In genomic region chr5:56325039-56325438, GRCh38 we compare ENCODE assay signal across 23 cellular contexts.
"Had no signal": no experiment of that assay in that cellular context is flagged by ENCODE, and none has a peak within 500 bp of the region (broad histone marks: within the 10 kb centered on the region; RNA-seq: fewer than 3 reads in every experiment).

No MANE protein-coding gene starts in this region.

- H3K27ac ChIP-seq: left ventricle myocardium inferior, prostate gland, spleen, suprapubic skin, tibial nerve, upper lobe of left lung, vagina had no signal

- H3K36me3 ChIP-seq: left ventricle myocardium inferior, pancreas, prostate gland, spleen, suprapubic skin, tibial nerve, upper lobe of left lung, vagina had no signal

- H3K4me3 Mint-ChIP-seq: mesothelial cell of epicardium; naive B cell; natural killer cell; stimulated activated effector memory CD8-positive, alpha-beta T cell treated with anti-CD3 and anti-CD28 coated beads, Interleukin-12 subunit alpha, Interleukin-12 subunit beta, amount 100 ng/mL, for 72 hours; stimulated activated naive CD8-positive, alpha-beta T cell treated with anti-CD3 and anti-CD28 coated beads, Interleukin-15, Interleukin-2, amounts not matched to agents 100 ng/mL and 50 ng/mL, for 24 hours had no signal

- H3K27ac Mint-ChIP-seq: mesothelial cell of epicardium; natural killer cell; stimulated activated effector memory CD8-positive, alpha-beta T cell treated with anti-CD3 and anti-CD28 coated beads, Interleukin-12 subunit alpha, Interleukin-12 subunit beta, amount 100 ng/mL, for 72 hours had no signal

- ATAC-seq: natural killer cell; right cardiac atrium; sciatic nerve; stimulated activated effector memory CD8-positive, alpha-beta T cell treated with anti-CD3 and anti-CD28 coated beads, Interleukin-12 subunit alpha, Interleukin-12 subunit beta, amount 100 ng/mL, for 72 hours had no signal

- H3K9me3 ChIP-seq: left ventricle myocardium inferior, pancreas, prostate gland, spleen, suprapubic skin, tibial nerve, upper lobe of left lung, vagina had no signal

- DNase-seq: islet precursor cell; left ventricle myocardium inferior; mesendoderm; naive B cell; natural killer cell; pancreas; posterior cingulate gyrus; retina; right cardiac atrium; spleen; stimulated activated CD4-positive, alpha-beta T cell treated with anti-CD3 and anti-CD28 coated beads, Interleukin-4, amount 100 ng/mL, for 24 hours; stimulated activated naive CD4-positive, alpha-beta T cell had no signal

- H3K27me3 Mint-ChIP-seq: naive B cell; stimulated activated naive CD8-positive, alpha-beta T cell treated with anti-CD3 and anti-CD28 coated beads, Interleukin-15, Interleukin-2, amounts not matched to agents 100 ng/mL and 50 ng/mL, for 24 hours had no signal

- H3K9me3 Mint-ChIP-seq: mesothelial cell of epicardium; naive B cell; natural killer cell; stimulated activated effector memory CD8-positive, alpha-beta T cell treated with anti-CD3 and anti-CD28 coated beads, Interleukin-12 subunit alpha, Interleukin-12 subunit beta, amount 100 ng/mL, for 72 hours; stimulated activated naive CD8-positive, alpha-beta T cell treated with anti-CD3 and anti-CD28 coated beads, Interleukin-15, Interleukin-2, amounts not matched to agents 100 ng/mL and 50 ng/mL, for 24 hours had no signal

- H3K27me3 ChIP-seq: pancreas, spleen, suprapubic skin, tibial nerve, upper lobe of left lung, vagina had no signal

- H3K4me1 ChIP-seq: prostate gland, vagina had no signal

- H3K4me3 ChIP-seq: left ventricle myocardium inferior, lung, pancreas, prostate gland, skin epidermis, spleen, suprapubic skin, tibial nerve, upper lobe of left lung, vagina had no signal

- H3K36me3 Mint-ChIP-seq: mesothelial cell of epicardium; naive B cell; natural killer cell; stimulated activated effector memory CD8-positive, alpha-beta T cell treated with anti-CD3 and anti-CD28 coated beads, Interleukin-12 subunit alpha, Interleukin-12 subunit beta, amount 100 ng/mL, for 72 hours had no signal
